In the genomic region with DNA sequence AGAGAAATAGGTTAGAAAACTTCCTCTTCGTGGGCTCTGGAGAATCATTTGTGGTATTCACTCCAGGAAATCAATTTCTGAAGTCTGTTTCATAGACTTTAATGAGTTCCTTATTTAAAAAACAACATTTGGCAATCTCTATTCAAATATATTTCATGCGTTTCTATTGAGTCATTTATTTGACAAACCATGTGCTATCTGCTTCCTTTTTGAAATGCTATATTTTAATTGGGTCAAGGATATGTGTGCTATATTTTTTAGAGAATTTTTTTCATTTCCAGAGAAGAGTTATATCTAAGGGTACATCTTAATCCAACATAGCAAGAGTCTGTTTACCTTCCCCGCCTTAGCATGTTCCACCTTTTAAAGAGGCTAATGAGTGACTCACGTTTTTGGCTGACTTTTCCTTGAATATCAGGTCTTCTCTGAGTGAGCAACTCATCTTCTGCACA, we compare ENCODE assay signal across 17 cellular contexts.
DNase-seq lines count a peak whose midpoint lies in the region; ATAC-seq and TF ChIP-seq lines count a peak whose summit lies in the region.
"Had no signal": no experiment of that assay in that cellular context is flagged by ENCODE, and none has a peak within 500 bp of the region (broad histone marks: within the 10 kb centered on the region; RNA-seq: fewer than 3 reads in every experiment).

No MANE protein-coding gene starts in this region.

- no peaks in the 10 kb centered on the region for H3K79me2 ChIP-seq in OCI-LY7 (ENCODE audit: insufficient read depth, low read depth, low read length)

- no peaks in the 10 kb centered on the region for H3K9me3 ChIP-seq in OCI-LY7 (ENCODE audit: low read length)
- H3K9me3 ChIP-seq: ascending aorta, HAP-1, MG63 had no signal

- no TSS peak for BruUV-seq in OCI-LY7 (replicated peaks; lab: Mats Ljungman, UMichigan)

- H3K4me2 ChIP-seq in OCI-LY7 (ENCODE audit: low read length): no peak overlapping the region

- H3K4me1 ChIP-seq in OCI-LY7 (ENCODE audit: insufficient read depth, low read length, poor library complexity, severe bottlenecking): no peaks in the 10 kb centered on the region
- H3K4me1 ChIP-seq: ascending aorta had no signal

- H4K20me1 ChIP-seq in OCI-LY7 (ENCODE audit: insufficient read depth, low read length): no peaks in the 10 kb centered on the region

- no peak for ATAC-seq in HG02981 (IDR thresholded peaks at IDR 0.05; ENCODE audit: unreplicated experiment)
- ATAC-seq in WTC11: no peak
- ATAC-seq: activated CD8-positive, alpha-beta T cell treated with anti-CD3 and anti-CD28 coated beads for 36 hours had no signal

- no peak overlapping the region for H3K27ac Mint-ChIP-seq in WTC11
- H3K27ac Mint-ChIP-seq: activated CD8-positive, alpha-beta T cell treated with anti-CD3 and anti-CD28 coated beads for 36 hours had no signal

- CTCF ChIA-PET in OCI-LY7 (lab: Charles Lee; ENCODE audit: unreplicated experiment) (no interaction called here), WTC11 (lab: Charles Lee) (no interaction called here)

- no peaks in the 10 kb centered on the region for H3K36me3 Mint-ChIP-seq in WTC11

- intact Hi-C loops in OCI-LY7 (cut with micrococcal nuclease; ENCODE audit: unreplicated experiment): no loop called here

- POLR2A ChIA-PET in OCI-LY7 (lab: Charles Lee): no interaction called here
- POLR2A ChIA-PET in WTC11 (lab: Charles Lee): no interaction called here

- no peaks in the 10 kb centered on the region for H3K36me3 ChIP-seq in OCI-LY7 (ENCODE audit: insufficient read depth, low read length)
- H3K36me3 ChIP-seq: ascending aorta, HAP-1, MG63 had no signal

- H2AFZ ChIP-seq in OCI-LY7 (ENCODE audit: low read length): no peak overlapping the region

- H3K9me3 Mint-ChIP-seq in WTC11: peaks cover 16% of the 10 kb centered on the region
- H3K9me3 Mint-ChIP-seq: activated CD8-positive, alpha-beta T cell treated with anti-CD3 and anti-CD28 coated beads for 36 hours had no signal

- TF ChIP-seq CTCF in VCaP (conservative IDR thresholded peaks at IDR 0.05) (no peak), fibroblast of villous mesenchyme (IDR thresholded peaks at IDR 0.05; ENCODE audit: insufficient read depth, low read depth, low read length) (no peak), OCI-LY7 (conservative IDR thresholded peaks at IDR 0.05; ENCODE audit: low read length) (no peak), WTC11 (IDR thresholded peaks at IDR 0.05) (no peak)

- H3K27ac ChIP-seq in VCaP (peak overlapping the region; percentile 69), OCI-LY7 (ENCODE audit: low read depth, low read length, poor library complexity, severe bottlenecking) (no peak overlapping the region)
- H3K27ac ChIP-seq: ascending aorta, coronary artery had no signal

- no peaks in the 10 kb centered on the region for H3K9me2 ChIP-seq in OCI-LY7 (ENCODE audit: insufficient read depth, low read length)

- H3K27me3 Mint-ChIP-seq in WTC11 (ENCODE audit: low read depth): 0 out of 2 replicates have a peak, but pooled peaks cover 2% of the 10 kb centered on the region

- no peak overlapping the region for H3K4me3 ChIP-seq in fibroblast of villous mesenchyme (ENCODE audit: low read depth, low read length)
- no peak overlapping the region for H3K4me3 ChIP-seq in OCI-LY7 (ENCODE audit: low read depth, low read length, poor library complexity, severe bottlenecking)
- H3K4me3 ChIP-seq: ascending aorta, coronary artery, HAP-1, MG63 had no signal

- no peak overlapping the region for H3K4me3 Mint-ChIP-seq in WTC11
- H3K4me3 Mint-ChIP-seq: activated CD8-positive, alpha-beta T cell treated with anti-CD3 and anti-CD28 coated beads for 36 hours; neural crest cell had no signal

- DNase-seq in AG08395 (ENCODE audit: low spot score) (peak; percentile 54), GM04503 (ENCODE audit: low read depth) (peak; percentile 13), fibroblast of villous mesenchyme (ENCODE audit: low read depth) (peak; percentile 34), KG1 (lab: John Stamatoyannopoulos, UW) (no peak), OCI-LY7 (ENCODE audit: low spot score) (no peak), WTC11 (ENCODE audit: low spot score) (no peak)
- DNase-seq: activated CD8-positive, alpha-beta T cell treated with anti-CD3 and anti-CD28 coated beads for 36 hours; MG63; NCI-H2081; NCI-H510A treated with DMSO at 0.1 percent for 48 hours; retina had no signal

- H3K4me1 Mint-ChIP-seq in WTC11: no peaks in the 10 kb centered on the region
- H3K4me1 Mint-ChIP-seq: neural crest cell had no signal

TF ChIP-seq in WTC11, 78 proteins besides CTCF, POLR2A, EP300 and RAD21:
- TF ChIP-seq NR3C1 (CRISPR knock-in tag; conservative IDR thresholded peaks at IDR 0.05; ENCODE audit: low read depth) (no peak), SMAD3 (CRISPR knock-in tag; IDR thresholded peaks at IDR 0.05; ENCODE audit: borderline replicate concordance) (no peak), ZNF396 (CRISPR knock-in tag; IDR thresholded peaks at IDR 0.05; ENCODE audit: borderline replicate concordance) (no peak)
- TF ChIP-seq, protein P1, sequence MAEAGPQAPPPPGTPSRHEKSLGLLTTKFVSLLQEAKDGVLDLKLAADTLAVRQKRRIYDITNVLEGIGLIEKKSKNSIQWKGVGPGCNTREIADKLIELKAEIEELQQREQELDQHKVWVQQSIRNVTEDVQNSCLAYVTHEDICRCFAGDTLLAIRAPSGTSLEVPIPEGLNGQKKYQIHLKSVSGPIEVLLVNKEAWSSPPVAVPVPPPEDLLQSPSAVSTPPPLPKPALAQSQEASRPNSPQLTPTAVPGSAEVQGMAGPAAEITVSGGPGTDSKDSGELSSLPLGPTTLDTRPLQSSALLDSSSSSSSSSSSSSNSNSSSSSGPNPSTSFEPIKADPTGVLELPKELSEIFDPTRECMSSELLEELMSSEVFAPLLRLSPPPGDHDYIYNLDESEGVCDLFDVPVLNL (CRISPR knock-in tag; IDR thresholded peaks at IDR 0.05; ENCODE audit: borderline replicate concordance, low read depth): no peak
- TF ChIP-seq, protein P2, sequence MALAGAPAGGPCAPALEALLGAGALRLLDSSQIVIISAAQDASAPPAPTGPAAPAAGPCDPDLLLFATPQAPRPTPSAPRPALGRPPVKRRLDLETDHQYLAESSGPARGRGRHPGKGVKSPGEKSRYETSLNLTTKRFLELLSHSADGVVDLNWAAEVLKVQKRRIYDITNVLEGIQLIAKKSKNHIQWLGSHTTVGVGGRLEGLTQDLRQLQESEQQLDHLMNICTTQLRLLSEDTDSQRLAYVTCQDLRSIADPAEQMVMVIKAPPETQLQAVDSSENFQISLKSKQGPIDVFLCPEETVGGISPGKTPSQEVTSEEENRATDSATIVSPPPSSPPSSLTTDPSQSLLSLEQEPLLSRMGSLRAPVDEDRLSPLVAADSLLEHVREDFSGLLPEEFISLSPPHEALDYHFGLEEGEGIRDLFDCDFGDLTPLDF (CRISPR knock-in tag; IDR thresholded peaks at IDR 0.05): no peak

Comparison
In these comparisons a context has a peak if more than half of its experiments do, and no peak if none do; other contexts are left out.
1. DNase-seq: peak in AG08395 (single experiment), GM04503 (single experiment) and fibroblast of villous mesenchyme (single experiment); none in KG1 (single experiment), OCI-LY7 (single experiment) and WTC11 (single experiment).